Comparison of ENCODE assay signal across 21 cellular contexts in the genomic region with DNA sequence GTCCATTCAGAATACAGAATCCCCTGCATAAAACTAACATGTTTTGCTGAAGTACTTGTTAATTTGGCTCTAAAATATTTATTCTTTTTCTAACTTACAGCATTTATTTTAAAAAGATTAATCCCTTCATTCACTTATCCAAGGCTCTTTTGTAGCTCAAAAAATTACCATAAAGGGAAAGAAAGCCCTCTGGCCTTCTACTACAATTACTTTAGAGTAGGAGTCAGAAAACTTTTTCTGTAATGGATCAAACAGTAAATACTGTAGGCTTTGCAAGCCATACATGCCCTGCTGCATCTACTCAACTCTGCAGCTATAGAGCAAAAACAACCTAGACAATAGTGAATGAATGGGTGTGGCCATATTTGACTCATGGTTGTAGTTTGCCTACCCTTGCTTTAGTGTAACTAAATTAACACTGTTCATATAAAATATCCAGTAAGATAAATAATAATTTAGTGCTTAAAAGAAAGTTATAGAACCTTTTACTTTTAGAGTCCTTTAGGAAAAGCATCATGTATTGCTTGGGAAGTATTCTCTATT.
DNase-seq lines count a peak whose midpoint lies in the region; ATAC-seq, FAIRE-seq and TF ChIP-seq lines count a peak whose summit lies in the region.
"Had no signal": no experiment of that assay in that cellular context is flagged by ENCODE, and none has a peak within 500 bp of the region (broad histone marks: within the 10 kb centered on the region; RNA-seq: fewer than 3 reads in every experiment).

No MANE protein-coding gene starts in this region.

- TF ChIP-seq CTCF in RWPE2 (IDR thresholded peaks at IDR 0.05; ENCODE audit: poor library complexity, severe bottlenecking) = no peak
- TF ChIP-seq CTCF in esophagus muscularis mucosa (IDR thresholded peaks at IDR 0.05) = no peak

- peak; percentile 52 for FAIRE-seq in HTR-8/SVneo (lab: Jason Lieb, UNC)
- FAIRE-seq: GM19239, K562 had no signal

- H3K36me3 ChIP-seq in RWPE2 (ENCODE audit: low read depth) (peaks cover 18% of the 10 kb centered on the region), esophagus muscularis mucosa (peaks cover 6 to 14% (median 11%) of the 10 kb centered on the region in 4 donors)

- H3K9me3 ChIP-seq in RWPE2 (ENCODE audit: severe bottlenecking) = peaks cover 6% of the 10 kb centered on the region
- peaks cover 0 to 17% (median 9%) of the 10 kb centered on the region in 4 donors for H3K9me3 ChIP-seq in esophagus muscularis mucosa
- H3K9me3 ChIP-seq: BE2C had no signal

- ATAC-seq in RWPE2 (ENCODE audit: low read depth) (peak; percentile 9; the same call in 1 of the 3 replicates), esophagus mucosa (peak; percentile 52), GM18867 (IDR thresholded peaks at IDR 0.05; ENCODE audit: unreplicated experiment) (no peak)
- ATAC-seq: K562 had no signal

- H3K27me3 ChIP-seq in RWPE2 (ENCODE audit: insufficient read depth, poor library complexity, severe bottlenecking) (no peaks in the 10 kb centered on the region), esophagus muscularis mucosa (no peaks in the 10 kb centered on the region)
- H3K27me3 ChIP-seq: BE2C had no signal

- H3K27ac ChIP-seq in RWPE2 (ENCODE audit: poor library complexity, severe bottlenecking) = no peak overlapping the region
- no peak overlapping the region for H3K27ac ChIP-seq in esophagus muscularis mucosa (replicated peaks in 1 of 4)
- H3K27ac ChIP-seq: GM23248, HL-60 had no signal

- no peak for TF ChIP-seq POLR2A in esophagus muscularis mucosa (IDR thresholded peaks at IDR 0.05; ENCODE audit: low read depth)

- no peak for TF ChIP-seq EP300 in esophagus muscularis mucosa (IDR thresholded peaks at IDR 0.05)

- H3K4me1 ChIP-seq in RWPE2 (ENCODE audit: insufficient read depth, poor library complexity, severe bottlenecking) (no peaks in the 10 kb centered on the region), esophagus muscularis mucosa (no peaks in the 10 kb centered on the region)
- H3K4me1 ChIP-seq: BE2C had no signal

- H3K4me3 ChIP-seq in RWPE2 (ENCODE audit: severe bottlenecking) (no peak overlapping the region), esophagus muscularis mucosa (no peak overlapping the region)
- H3K4me3 ChIP-seq: GM23248, K562 had no signal

- no peak for DNase-seq in HTR-8/SVneo (ENCODE audit: insufficient read length, low spot score)
- DNase-seq in RWPE2 (ENCODE audit: low spot score) = no peak
- no peak for DNase-seq in NCI-H446 treated with DMSO at 0.1 percent for 48 hours (lab: John Stamatoyannopoulos, UW)
- no peak for DNase-seq in AG08396 (ENCODE audit: low spot score)
- no peak for DNase-seq in esophagus muscularis mucosa (ENCODE audit: extremely low spot score)
- DNase-seq: BE2C; C1 segment of cervical spinal cord; Caco-2; CD4-positive, CD25-positive, alpha-beta regulatory T cell; CD8-positive, alpha-beta memory T cell; DMS153; DMS79; GF-D8; GM23248; HCEC 1CT; IMR-90 had no signal

- intact Hi-C loops in esophagus muscularis mucosa (cut with DNase I) = no loop called here
